Comparison of ENCODE assay signal across 13 cellular contexts in genomic region chr3:152279474-152279873, GRCh38. TPM values are rescaled to one million over a fixed set of nuclear protein-coding genes. Genes with fewer than 3 reads are reported as not detected.
DNase-seq lines count a peak whose midpoint lies in the region; ATAC-seq and TF ChIP-seq lines count a peak whose summit lies in the region.
"Had no signal": no experiment of that assay in that cellular context is flagged by ENCODE, and none has a peak within 500 bp of the region (broad histone marks: within the 10 kb centered on the region; RNA-seq: fewer than 3 reads in every experiment).

No MANE protein-coding gene starts in this region.

- H3K4me1 Mint-ChIP-seq in CD14-positive monocyte: peaks cover 77% of the 10 kb centered on the region
- peaks cover 80% of the 10 kb centered on the region for H3K4me1 Mint-ChIP-seq in activated naive CD8-positive, alpha-beta T cell (ENCODE audit: low read depth)
- peaks cover 53 to 93% (median 82%) of the 10 kb centered on the region in 7 donors for H3K4me1 Mint-ChIP-seq in naive thymus-derived CD4-positive, alpha-beta T cell
- H3K4me1 Mint-ChIP-seq in Caco-2 (ENCODE audit: low read depth, unreplicated experiment): peaks cover 41% of the 10 kb centered on the region

- H3K36me3 ChIP-seq in naive thymus-derived CD4-positive, alpha-beta T cell (ENCODE audit: control insufficient read depth in 2 of 3, insufficient read depth in 3 of 3, low read length in 3 of 3): no peaks in the 10 kb centered on the region
- H3K36me3 ChIP-seq in Caco-2 (ENCODE audit: control insufficient read depth, insufficient read depth, low read length): no peaks in the 10 kb centered on the region
- H3K36me3 ChIP-seq: right lobe of liver had no signal

- no peak for TF ChIP-seq CTCF in CD14-positive monocyte (IDR thresholded peaks at IDR 0.05)
- TF ChIP-seq CTCF in Caco-2 (IDR thresholded peaks at IDR 0.05; ENCODE audit: insufficient read depth in 1 of 2, low read depth in 1 of 2, low read length in 1 of 2, severe bottlenecking in 1 of 2, unreplicated experiment in 1 of 2): no peak

- H3K27ac Mint-ChIP-seq in CD14-positive monocyte: peak overlapping the region in 6 of 7 donors; percentile 6 to 89 (median 70)
- H3K27ac Mint-ChIP-seq in activated naive CD8-positive, alpha-beta T cell: peak overlapping the region; percentile 95
- H3K27ac Mint-ChIP-seq in naive thymus-derived CD4-positive, alpha-beta T cell: peak overlapping the region; percentile 47 to 90 (median 72)
- no peak overlapping the region for H3K27ac Mint-ChIP-seq in Caco-2 (ENCODE audit: unreplicated experiment)

- H3K27me3 Mint-ChIP-seq in CD14-positive monocyte (ENCODE audit: low read depth in 3 of 3) (no peaks in the 10 kb centered on the region), Caco-2 (ENCODE audit: insufficient read depth, unreplicated experiment) (no peaks in the 10 kb centered on the region)
- no peaks in the 10 kb centered on the region for H3K27me3 Mint-ChIP-seq in activated naive CD8-positive, alpha-beta T cell
- no peaks in the 10 kb centered on the region for H3K27me3 Mint-ChIP-seq in naive thymus-derived CD4-positive, alpha-beta T cell

- H3K4me1 ChIP-seq in naive thymus-derived CD4-positive, alpha-beta T cell (ENCODE audit: control insufficient read depth in 2 of 2, insufficient read depth in 2 of 2, low read length in 2 of 2): peaks cover 52 to 88% of the 10 kb centered on the region in 2 donors
- peaks cover 56% of the 10 kb centered on the region for H3K4me1 ChIP-seq in Caco-2

- H3K4me3 ChIP-seq in naive thymus-derived CD4-positive, alpha-beta T cell (ENCODE audit: low read length): peak overlapping the region; percentile 31
- no peak overlapping the region for H3K4me3 ChIP-seq in Caco-2 (ENCODE audit: low read depth, low read length)
- H3K4me3 ChIP-seq: right lobe of liver, testis had no signal

- H3K4me3 Mint-ChIP-seq in CD14-positive monocyte (peak overlapping the region in 1 of 2 donors; percentile 26), Caco-2 (ENCODE audit: unreplicated experiment) (no peak overlapping the region)
- peak overlapping the region; percentile 80 for H3K4me3 Mint-ChIP-seq in activated naive CD8-positive, alpha-beta T cell
- H3K4me3 Mint-ChIP-seq in naive thymus-derived CD4-positive, alpha-beta T cell: peak overlapping the region; percentile 53 to 93 (median 78)

- DNase-seq in CD14-positive monocyte (ENCODE audit: low spot score) (no peak), GF-D8 (lab: John Stamatoyannopoulos, UW) (peak; percentile 20), Caco-2 (no peak), COR-L47 (lab: John Stamatoyannopoulos, UW) (no peak), SIG-M5 (lab: John Stamatoyannopoulos, UW) (no peak)
- DNase-seq in naive thymus-derived CD4-positive, alpha-beta T cell: no peak
- DNase-seq: mesendoderm, NCI-H1092, NCI-H510A, right lobe of liver, testis had no signal

- no peaks in the 10 kb centered on the region for H3K9me3 ChIP-seq in naive thymus-derived CD4-positive, alpha-beta T cell (ENCODE audit: control insufficient read depth in 2 of 3, low read length in 3 of 3)
- no peaks in the 10 kb centered on the region for H3K9me3 ChIP-seq in Caco-2
- H3K9me3 ChIP-seq: right lobe of liver, testis had no signal

- POLR2A ChIA-PET in naive thymus-derived CD4-positive, alpha-beta T cell (lab: Charles Lee): interaction anchor here (0.6 to 2.1 kb wide), 14 partner anchors 11 to 102 kb away, joined by 3 to 7 read pairs (median 4); partner anchors contain the start of gene MBNL1
- POLR2A ChIA-PET in Caco-2 (lab: Charles Lee): no interaction called here

- CTCF ChIA-PET in naive thymus-derived CD4-positive, alpha-beta T cell (lab: Charles Lee): interaction anchor here (0.6 kb wide), 1 partner anchor 24 kb away, joined by 3 read pairs; no protein-coding TSS in a partner anchor
- CTCF ChIA-PET in Caco-2 (lab: Charles Lee): no interaction called here

- H3K36me3 Mint-ChIP-seq in CD14-positive monocyte: peaks cover 3 to 6% of the 10 kb centered on the region in 2 donors
- no peaks in the 10 kb centered on the region for H3K36me3 Mint-ChIP-seq in activated naive CD8-positive, alpha-beta T cell
- peaks cover 0 to 16% (median 0%) of the 10 kb centered on the region in 5 donors for H3K36me3 Mint-ChIP-seq in naive thymus-derived CD4-positive, alpha-beta T cell
- H3K36me3 Mint-ChIP-seq in Caco-2 (ENCODE audit: insufficient read depth, unreplicated experiment): peaks cover 4% of the 10 kb centered on the region

- no TSS peak for BruUV-seq in Caco-2 (replicated peaks; lab: Mats Ljungman, UMichigan)

- peak overlapping the region; percentile 49 for H3K27ac ChIP-seq in naive thymus-derived CD4-positive, alpha-beta T cell (ENCODE audit: low read depth, low read length)
- H3K27ac ChIP-seq: right lobe of liver, testis had no signal

- H3K9me3 Mint-ChIP-seq in CD14-positive monocyte (peaks cover 0 to 3% (median 0%) of the 10 kb centered on the region in 7 donors), Caco-2 (ENCODE audit: unreplicated experiment) (no peaks in the 10 kb centered on the region)
- H3K9me3 Mint-ChIP-seq in activated naive CD8-positive, alpha-beta T cell (ENCODE audit: low read depth): no peaks in the 10 kb centered on the region
- H3K9me3 Mint-ChIP-seq in naive thymus-derived CD4-positive, alpha-beta T cell: no peaks in the 10 kb centered on the region

- H3K27me3 ChIP-seq in naive thymus-derived CD4-positive, alpha-beta T cell (ENCODE audit: control insufficient read depth in 2 of 2, insufficient read depth in 2 of 2, low read length in 2 of 2): no peaks in the 10 kb centered on the region
- H3K27me3 ChIP-seq in Caco-2 (replicated peaks; ENCODE audit: control insufficient read depth, insufficient read depth, low read length): no peaks in the 10 kb centered on the region
- H3K27me3 ChIP-seq: right lobe of liver, testis had no signal

- ATAC-seq in naive thymus-derived CD4-positive, alpha-beta T cell: no peak
- no peak for ATAC-seq in HG03280 (IDR thresholded peaks at IDR 0.05; ENCODE audit: unreplicated experiment)

- intact Hi-C loops in CD14-positive monocyte (cut with micrococcal nuclease): no loop called here
- intact Hi-C loops in naive thymus-derived CD4-positive, alpha-beta T cell (cut with micrococcal nuclease): loop anchor here (1.0 to 10.0 kb wide), 5 partner anchors 8 to 1515 kb away; partner anchors contain the start of genes RAP2B (in 1 of the 2) and SIAH2 (in 1 of the 2)
- intact Hi-C loops in Caco-2 (cut with micrococcal nuclease; ENCODE audit: unreplicated experiment): no loop called here

RNA-seq across cellular contexts. Expression of gene MBNL1, which starts 10.7 kb away (rescaled TPM):
- polyA plus RNA-seq in CD14-positive monocyte: 100 to 1,000 TPM; 191 to 204 TPM
- 100 to 1,000 TPM; 459 to 675 (median 508) TPM for total RNA-seq in naive thymus-derived CD4-positive, alpha-beta T cell
- 100 to 1,000 TPM; 371 to 389 TPM for polyA plus RNA-seq in naive thymus-derived CD4-positive, alpha-beta T cell
- total RNA-seq in Caco-2 (2022): 67.1 and 68.6 TPM in 2 replicates

Comparison
In these comparisons a context has a peak if more than half of its experiments do, and no peak if none do; other contexts are left out.
1. intact Hi-C loops: an anchor here in naive thymus-derived CD4-positive, alpha-beta T cell (1.0 to 10.0 kb wide); none called in CD14-positive monocyte and Caco-2.